In the genomic region with DNA sequence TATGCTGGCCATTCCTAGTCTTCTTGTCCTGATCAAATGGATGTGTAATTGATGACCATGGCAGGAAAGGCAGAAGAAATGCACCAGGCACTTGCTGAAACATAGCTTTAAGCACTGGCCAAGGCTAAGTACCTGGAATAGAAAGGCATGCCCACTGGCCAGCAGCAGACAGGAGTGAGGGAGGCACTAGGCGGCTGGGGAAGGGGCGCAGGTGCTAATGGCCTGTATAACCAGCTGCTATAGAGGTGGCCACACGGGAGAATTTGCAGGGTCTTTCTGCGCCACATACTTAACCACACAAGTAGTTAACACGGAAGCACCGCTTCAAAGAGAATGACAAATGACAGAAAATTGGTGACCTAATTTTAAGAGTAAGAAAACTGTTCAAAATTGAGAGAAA, we compare ENCODE assay signal across 20 cellular contexts.
"Had no signal": no experiment of that assay in that cellular context is flagged by ENCODE, and none has a peak within 500 bp of the region (broad histone marks: within the 10 kb centered on the region; RNA-seq: fewer than 3 reads in every experiment).

No MANE protein-coding gene starts in this region.

- DNase-seq: Kasumi-1, MM.1S, NCI-H1092 treated with DMSO at 0.1 percent for 48 hours, NCI-H1436, NCI-H1694, NCI-H187 treated with DMSO at 0.1 percent for 48 hours, NCI-H2029 treated with DMSO at 0.1 percent for 48 hours, NCI-H2171 treated with DMSO at 0.1 percent for 48 hours, NCI-H345, NCI-H446 treated with DMSO at 0.1 percent for 48 hours, NCI-H510A treated with DMSO at 0.1 percent for 48 hours, NCI-H526, NCI-H774, Right ventricle myocardium superior, RPMI8226, SIG-M5 had no signal

- H3K27ac ChIP-seq: KMS-11, SJSA1, SK-N-MC had no signal

- ATAC-seq: K562 had no signal

- H3K4me2 ChIP-seq: KMS-11 had no signal

- H3K27me3 ChIP-seq: SJSA1 had no signal

- H3K9me3 ChIP-seq: SJSA1 had no signal

- H3K4me3 ChIP-seq: K562, SJSA1, SK-N-MC had no signal

- H3K36me3 ChIP-seq: SJSA1 had no signal
